7 cellular contexts compared by ENCODE assay signal in genomic region chr5:105807951-105808350, GRCh38.
"Had no signal": no experiment of that assay in that cellular context is flagged by ENCODE, and none has a peak within 500 bp of the region (broad histone marks: within the 10 kb centered on the region; RNA-seq: fewer than 3 reads in every experiment).

No MANE protein-coding gene starts in this region.

- DNase-seq: IMR-90, KBM-7, KG1 had no signal

- H3K4me3 Mint-ChIP-seq: IgD-negative memory B cell had no signal

- H3K27ac ChIP-seq: HL-60 had no signal

- H3K4me3 ChIP-seq: K562 had no signal

- H3K4me1 Mint-ChIP-seq: IgD-negative memory B cell had no signal

- H3K27ac Mint-ChIP-seq: IgD-negative memory B cell had no signal

- ATAC-seq: HepG2, K562 had no signal

- H3K27me3 Mint-ChIP-seq: IgD-negative memory B cell had no signal

- H3K36me3 Mint-ChIP-seq: IgD-negative memory B cell had no signal
